Comparison of ENCODE assay signal across 11 cellular contexts in genomic region chr18:14698006-14698405, GRCh38. TPM values are rescaled to one million over a fixed set of nuclear protein-coding genes. Genes with fewer than 3 reads are reported as not detected.
A peak's percentile ranks its signal among the peaks of the same experiment; 100 is the strongest.
DNase-seq lines count a peak whose midpoint lies in the region; FAIRE-seq and TF ChIP-seq lines count a peak whose summit lies in the region.
"Not testable (repeated sequence)": the region's sequence is repeated elsewhere in the genome, so short reads cannot be mapped to it uniquely, and the experiment has no call there.
"Had no signal": no experiment of that assay in that cellular context is flagged by ENCODE, and none has a peak within 500 bp of the region (broad histone marks: within the 10 kb centered on the region; RNA-seq: fewer than 3 reads in every experiment).

No MANE protein-coding gene starts in this region.

- peak overlapping the region; percentile 68 for H3K9ac ChIP-seq in OCI-LY1 (ENCODE audit: low read length)

- peaks cover 91% of the 10 kb centered on the region for H3K4me1 ChIP-seq in OCI-LY1 (ENCODE audit: insufficient read depth, low read length, severe bottlenecking)

- not testable (repeated sequence) for H3K9me2 ChIP-seq in OCI-LY1 (ENCODE audit: low read depth, low read length)

- not testable (repeated sequence) for H3K9me3 ChIP-seq in OCI-LY1 (ENCODE audit: low read length)

- peak overlapping the region; percentile 21 for H3K4me3 ChIP-seq in OCI-LY1 (ENCODE audit: low read depth, low read length, poor library complexity, severe bottlenecking)

- H3K27me3 ChIP-seq in OCI-LY1 (ENCODE audit: insufficient read depth, low read length) = not testable (repeated sequence)

- H2AFZ ChIP-seq in OCI-LY1 (ENCODE audit: low read length) = not testable (repeated sequence)

- TF ChIP-seq CTCF in OCI-LY1 (IDR thresholded peaks at IDR 0.05; ENCODE audit: low read length) = not testable (repeated sequence)

- not testable (repeated sequence) for H3F3A ChIP-seq in OCI-LY1 (ENCODE audit: insufficient read depth, low read length)

- H4K20me1 ChIP-seq in OCI-LY1 (ENCODE audit: insufficient read depth, low read length) = not testable (repeated sequence)

- H3K27ac ChIP-seq in OCI-LY1 (ENCODE audit: low read depth, low read length, poor library complexity, severe bottlenecking) = peak overlapping the region; percentile 97

- H3K79me2 ChIP-seq in OCI-LY1 (ENCODE audit: insufficient read depth, low read length) = not testable (repeated sequence)

- FAIRE-seq in HTR-8/SVneo (lab: Jason Lieb, UNC) (peak; percentile 82), urothelium cell line (lab: Jason Lieb, UNC) (peak; percentile 85)

- H3K4me2 ChIP-seq in OCI-LY1 (ENCODE audit: low read length) = peak overlapping the region; percentile 54

- DNase-seq in Caki2 (ENCODE audit: low read depth) = peak; percentile 39
- DNase-seq in HTR-8/SVneo (ENCODE audit: insufficient read length, low spot score); urothelium cell line (ENCODE audit: low spot score): not testable (repeated sequence)
- DNase-seq in NAMALWA (ENCODE audit: low spot score) = peak; percentile 61
- peak; percentile 91 for DNase-seq in RPMI8226
- peak; percentile 80 for DNase-seq in glomerular visceral epithelial cell (ENCODE audit: extremely low spot score)

- H3K36me3 ChIP-seq in OCI-LY1 (ENCODE audit: insufficient read depth, low read length) = not testable (repeated sequence)

- in situ Hi-C loops in Caki2 (cut with HindIII; ENCODE audit: low pct_unique_long_range_greater_than_20kb, low sequenced_read_pairs) = not testable (repeated sequence)

RNA-seq across cellular contexts. Expression of gene ANKRD30B, which starts 50.0 kb away (rescaled TPM):
- not detected in 2 replicates for total RNA-seq in Caki2 (2014; rRNA removed; shearing (Covaris generic); ENCODE audit: low replicate concordance)
- total RNA-seq: CD8-positive, alpha-beta memory T cell; G401; GM12878; HFFc6 had no signal
